In the genomic region with DNA sequence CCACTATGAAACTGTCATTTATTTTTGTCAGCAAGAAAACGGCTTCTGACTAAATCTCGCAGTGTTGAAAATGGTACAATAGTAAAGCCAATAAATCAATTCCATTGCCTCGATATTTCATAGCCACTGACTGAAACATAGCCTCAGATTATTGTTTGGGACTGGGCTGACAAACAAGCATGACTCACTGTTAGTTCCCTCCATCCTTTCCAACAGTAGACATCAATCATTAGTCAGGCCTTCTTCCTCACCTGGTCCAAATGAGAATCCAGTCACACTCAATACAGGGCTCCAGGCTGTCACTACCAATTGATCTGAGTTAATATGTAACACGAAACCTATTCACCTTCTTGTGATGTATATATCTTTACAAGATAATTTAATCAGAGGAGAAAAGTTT, we compare ENCODE assay signal across 23 cellular contexts.
"Had no signal": no experiment of that assay in that cellular context is flagged by ENCODE, and none has a peak within 500 bp of the region (broad histone marks: within the 10 kb centered on the region; RNA-seq: fewer than 3 reads in every experiment).

No MANE protein-coding gene starts in this region.

- FAIRE-seq: frontal cortex, islet of Langerhans, urothelium cell line had no signal

- H3K9me3 ChIP-seq: heart left ventricle, mucosa of descending colon, neutrophil, right atrium auricular region, sigmoid colon, thoracic aorta had no signal

- DNase-seq: effector CD4-positive, alpha-beta T cell; heart left ventricle; hippocampal formation; kidney glomerular epithelial cell; mammary epithelial cell; mucosa of descending colon; naive thymus-derived CD8-positive, alpha-beta T cell; posterior cingulate gyrus; sigmoid colon; stimulated activated CD4-positive, alpha-beta T cell treated with anti-CD3 and anti-CD28 coated beads, Interleukin-2, amount 100 ng/mL, for 24 hours; stimulated activated CD4-positive, alpha-beta T cell treated with anti-CD3 and anti-CD28 coated beads, Interleukin-4, amount 100 ng/mL, for 4 hours; stimulated activated naive B cell treated with anti-CD40 and anti-IgM and Interleukin-4, amounts not matched to agents 10 μg/mL and 1 μg/mL and 100 μg/mL, for 72 hours; stimulated activated naive CD8-positive, alpha-beta T cell treated with anti-CD3 and anti-CD28 coated beads, Interleukin-15, amount 100 ng/mL, for 72 hours; trophoblast cell had no signal

- H3K4me1 ChIP-seq: heart left ventricle, right atrium auricular region, sigmoid colon had no signal

- H3K4me3 ChIP-seq: coronary artery, heart left ventricle, mucosa of descending colon, right atrium auricular region, sigmoid colon, skin epidermis, thoracic aorta had no signal

- H3K27me3 ChIP-seq: heart left ventricle, neutrophil, right atrium auricular region, sigmoid colon had no signal

- H3K36me3 ChIP-seq: heart left ventricle, neutrophil, right atrium auricular region, sigmoid colon, thoracic aorta had no signal

- H3K27ac ChIP-seq: coronary artery, heart left ventricle, neutrophil, right atrium auricular region, sigmoid colon, skin epidermis, thoracic aorta had no signal

- ATAC-seq: esophagus mucosa; heart left ventricle; mucosa of descending colon; naive thymus-derived CD8-positive, alpha-beta T cell; stimulated activated naive B cell treated with anti-CD40 and anti-IgM and Interleukin-4, amounts not matched to agents 10 μg/mL and 1 μg/mL and 100 μg/mL, for 72 hours; stimulated activated naive CD8-positive, alpha-beta T cell treated with anti-CD3 and anti-CD28 coated beads, Interleukin-15, amount 100 ng/mL, for 72 hours had no signal
